In genomic region chr5:41524174-41524573, GRCh38 we compare ENCODE assay signal across 1 cellular context.
TF ChIP-seq lines count a peak whose summit lies in the region.

No MANE protein-coding gene starts in this region.

TF ChIP-seq in SK-N-SH treated with all-trans-retinoic acid at 6 μM for 48 hours, 23 proteins besides CTCF, POLR2A, EP300 and RAD21 (continued from another document):
- no peak for TF ChIP-seq TOX (CRISPR knock-in tag; IDR thresholded peaks at IDR 0.05; ENCODE audit: borderline replicate concordance)
- no peak for TF ChIP-seq SNAI2 (CRISPR knock-in tag; IDR thresholded peaks at IDR 0.05)
